ENCODE assay signal across 1 cellular context in the genomic region with DNA sequence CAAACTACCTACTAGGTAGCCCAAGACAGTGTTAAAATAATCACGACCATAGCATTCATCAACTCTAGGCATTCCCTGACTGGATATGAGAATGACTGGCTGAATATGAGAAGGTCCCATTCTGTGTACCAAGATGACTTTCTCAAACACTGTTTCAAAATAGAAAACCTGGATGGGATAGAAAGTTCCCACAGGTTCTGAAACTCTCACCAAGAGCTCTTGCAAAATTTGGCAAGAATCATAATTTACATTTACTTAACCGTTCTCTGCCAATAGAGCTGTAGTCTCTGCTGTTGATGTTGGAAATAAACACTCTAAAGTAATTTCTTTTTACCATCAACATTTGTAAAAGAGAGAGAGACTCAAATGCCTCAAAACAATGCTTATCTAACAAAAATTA.
TF ChIP-seq lines count a peak whose summit lies in the region.

No MANE protein-coding gene starts in this region.

TF ChIP-seq in IMR-90, 13 proteins besides CTCF, POLR2A, EP300 and RAD21 (continued from another document):
- TF ChIP-seq, protein P1, sequence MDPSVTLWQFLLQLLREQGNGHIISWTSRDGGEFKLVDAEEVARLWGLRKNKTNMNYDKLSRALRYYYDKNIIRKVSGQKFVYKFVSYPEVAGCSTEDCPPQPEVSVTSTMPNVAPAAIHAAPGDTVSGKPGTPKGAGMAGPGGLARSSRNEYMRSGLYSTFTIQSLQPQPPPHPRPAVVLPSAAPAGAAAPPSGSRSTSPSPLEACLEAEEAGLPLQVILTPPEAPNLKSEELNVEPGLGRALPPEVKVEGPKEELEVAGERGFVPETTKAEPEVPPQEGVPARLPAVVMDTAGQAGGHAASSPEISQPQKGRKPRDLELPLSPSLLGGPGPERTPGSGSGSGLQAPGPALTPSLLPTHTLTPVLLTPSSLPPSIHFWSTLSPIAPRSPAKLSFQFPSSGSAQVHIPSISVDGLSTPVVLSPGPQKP (IDR thresholded peaks at IDR 0.05; ENCODE audit: borderline replicate concordance, low read depth, low read length): no peak
- TF ChIP-seq MAFK (IDR thresholded peaks at IDR 0.05; ENCODE audit: low read depth, low read length): no peak
- TF ChIP-seq BHLHE40 (IDR thresholded peaks at IDR 0.05; ENCODE audit: low read depth, low read length): no peak
- TF ChIP-seq RCOR1 (IDR thresholded peaks at IDR 0.05; ENCODE audit: insufficient replicate concordance, low read length): no peak
